ENCODE assay signal across 27 cellular contexts in the genomic region with DNA sequence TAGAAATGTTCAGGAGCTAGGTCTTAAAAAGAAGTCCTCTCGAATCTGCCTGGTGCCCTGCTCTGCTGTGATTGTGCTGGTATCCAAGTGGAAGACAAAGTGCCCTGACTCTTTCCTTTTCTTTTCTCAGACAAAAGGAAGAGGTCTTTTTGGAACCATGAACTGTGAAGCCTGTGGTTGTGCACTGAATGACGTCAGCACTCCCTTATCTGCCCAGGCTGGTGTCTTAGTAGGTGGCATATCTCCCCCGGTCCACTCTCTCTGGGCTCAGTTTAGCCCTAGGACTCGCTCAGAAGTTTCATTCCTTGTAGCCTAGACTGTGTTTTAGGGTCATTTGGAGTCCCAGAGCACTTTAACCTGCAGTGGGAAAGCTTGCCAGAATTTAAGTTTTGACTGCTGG.
"Had no signal": no experiment of that assay in that cellular context is flagged by ENCODE, and none has a peak within 500 bp of the region (broad histone marks: within the 10 kb centered on the region; RNA-seq: fewer than 3 reads in every experiment).

No MANE protein-coding gene starts in this region.

- H3K27me3 ChIP-seq: hepatocyte, ovary, right atrium auricular region, stomach, testis, thyroid gland, transverse colon, upper lobe of left lung, vagina had no signal

- H3K27ac ChIP-seq: hepatocyte, lower lobe of right lung, ovary, right atrium auricular region, skin epidermis, stomach, testis, thyroid gland, transverse colon, upper lobe of left lung, vagina had no signal

- H3K36me3 ChIP-seq: lower lobe of right lung, ovary, right atrium auricular region, stomach, thyroid gland, transverse colon, upper lobe of left lung, vagina had no signal

- FAIRE-seq: keratinocyte had no signal

- H3K4me1 ChIP-seq: lower lobe of right lung, right atrium auricular region, stomach, testis, thyroid gland, transverse colon, upper lobe of left lung, vagina had no signal

- DNase-seq: kidney glomerular epithelial cell; left cardiac atrium; lower lobe of right lung; mammary epithelial cell; mesenchymal stem cell; naive B cell; natural killer cell; nephron progenitor cell; ovary; stimulated activated CD4-positive, alpha-beta T cell treated with anti-CD3 and anti-CD28 coated beads, Interleukin-12 subunit alpha, Interleukin-12 subunit beta, amount 100 ng/mL, for 4 hours; stimulated activated CD4-positive, alpha-beta T cell treated with anti-CD3 and anti-CD28 coated beads, Interleukin-15, amount 100 ng/mL, for 24 hours; stimulated activated CD4-positive, alpha-beta T cell treated with anti-CD3 and anti-CD28 coated beads, Interleukin-2, amount 100 ng/mL, for 24 hours; stimulated activated CD4-positive, alpha-beta T cell treated with anti-CD3 and anti-CD28 coated beads, Interleukin-4, amount 100 ng/mL, for 1 hour; stimulated activated naive B cell treated with anti-CD40 and anti-IgM and Interleukin-4, amounts not matched to agents 10 μg/mL and 1 μg/mL and 100 μg/mL, for 72 hours; stimulated activated naive CD8-positive, alpha-beta T cell treated with anti-CD3 and anti-CD28 coated beads, Interleukin-15, Interleukin-2, amounts not matched to agents 100 U/mL and 50 U/mL, for 24 hours; stomach; testis; thyroid gland; transverse colon; upper lobe of left lung had no signal

- H3K9me3 ChIP-seq: lower lobe of right lung, ovary, right atrium auricular region, testis, thyroid gland, transverse colon, upper lobe of left lung, vagina had no signal

- H3K4me3 ChIP-seq: hepatocyte, lower lobe of right lung, ovary, right atrium auricular region, skin epidermis, stomach, testis, thyroid gland, transverse colon, upper lobe of left lung, vagina had no signal

- H3K4me2 ChIP-seq: hepatocyte had no signal

- H2AFZ ChIP-seq: hepatocyte had no signal

- ATAC-seq: left cardiac atrium; left lobe of liver; lower lobe of right lung; natural killer cell; sciatic nerve; stimulated activated naive B cell treated with anti-CD40 and anti-IgM and Interleukin-4, amounts not matched to agents 10 μg/mL and 1 μg/mL and 100 μg/mL, for 72 hours; stimulated activated naive CD8-positive, alpha-beta T cell treated with anti-CD3 and anti-CD28 coated beads, Interleukin-15, Interleukin-2, amounts not matched to agents 100 U/mL and 50 U/mL, for 24 hours had no signal

- H3K79me2 ChIP-seq: hepatocyte had no signal
